8 cellular contexts compared by ENCODE assay signal in the genomic region with DNA sequence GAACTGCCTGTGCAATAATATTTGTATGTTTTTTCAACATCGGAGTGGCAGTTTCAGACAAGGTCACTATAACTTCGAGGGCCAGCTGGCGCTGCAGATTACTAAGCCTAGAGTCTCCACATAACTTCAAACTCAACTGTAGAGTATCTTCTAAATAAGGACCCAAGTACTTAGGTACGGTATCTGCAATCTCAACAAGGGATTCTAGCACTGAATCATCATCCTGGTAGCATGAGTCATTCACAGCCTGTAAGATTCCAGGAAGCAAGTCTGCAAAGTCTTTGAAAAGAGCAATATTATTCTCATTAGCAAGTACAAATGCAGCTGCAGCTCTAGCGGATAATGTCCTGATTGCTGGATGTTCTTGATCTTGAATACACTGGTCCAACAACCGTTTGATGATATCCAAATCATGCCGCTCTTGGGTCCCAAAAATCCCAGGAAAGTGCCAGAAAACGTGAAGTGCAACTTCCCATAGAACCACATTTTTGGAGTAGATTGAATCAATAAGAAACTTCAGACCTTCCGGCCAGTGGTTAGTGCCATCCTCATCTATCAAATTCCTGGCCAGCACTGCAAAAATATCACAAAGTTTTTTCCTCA. TPM values are rescaled to one million over a fixed set of nuclear protein-coding genes. Genes with fewer than 3 reads are reported as not detected.
DNase-seq lines count a peak whose midpoint lies in the region; ATAC-seq and TF ChIP-seq lines count a peak whose summit lies in the region.

No MANE protein-coding gene starts in this region.

- H3K4me3 Mint-ChIP-seq in activated naive CD4-positive, alpha-beta T cell treated with anti-CD3 and anti-CD28 coated beads for 36 hours: peak overlapping the region; percentile 98
- peak overlapping the region; percentile 94 for H3K4me3 Mint-ChIP-seq in osteocyte (ENCODE audit: unreplicated experiment)

- H3K36me3 Mint-ChIP-seq in activated naive CD4-positive, alpha-beta T cell treated with anti-CD3 and anti-CD28 coated beads for 36 hours (ENCODE audit: low read depth): peaks cover 44% of the 10 kb centered on the region
- H3K36me3 Mint-ChIP-seq in osteocyte (ENCODE audit: unreplicated experiment): peaks cover 22% of the 10 kb centered on the region

- peaks cover 26% of the 10 kb centered on the region for H3K36me3 ChIP-seq in WERI-Rb-1

- H3K27ac ChIP-seq in WERI-Rb-1: peak overlapping the region; percentile 83

- H3K27me3 ChIP-seq in WERI-Rb-1 (ENCODE audit: insufficient read depth, low read depth, severe bottlenecking): no peaks in the 10 kb centered on the region

- peaks cover 45% of the 10 kb centered on the region for H3K4me1 Mint-ChIP-seq in activated naive CD4-positive, alpha-beta T cell treated with anti-CD3 and anti-CD28 coated beads for 36 hours (ENCODE audit: low read depth)
- peaks cover 22% of the 10 kb centered on the region for H3K4me1 Mint-ChIP-seq in osteocyte (ENCODE audit: unreplicated experiment)

- ATAC-seq in HG02981 (IDR thresholded peaks at IDR 0.05; ENCODE audit: unreplicated experiment): no peak
- no peak for ATAC-seq in HG03097 (IDR thresholded peaks at IDR 0.05; ENCODE audit: low FRiP score, unreplicated experiment)
- ATAC-seq in GM19395 (IDR thresholded peaks at IDR 0.05; ENCODE audit: unreplicated experiment): no peak

- intact Hi-C loops in activated naive CD4-positive, alpha-beta T cell treated with anti-CD3 and anti-CD28 coated beads for 36 hours (cut with micrococcal nuclease): loop anchor here (1.0 to 2.0 kb wide), 11 partner anchors 7 to 666 kb away; a partner anchor contains a TSS

- peak; percentile 56 for DNase-seq in activated naive CD4-positive, alpha-beta T cell treated with anti-CD3 and anti-CD28 coated beads for 36 hours
- no peak for DNase-seq in activated naive CD4-positive, alpha-beta T cell treated with anti-CD3 and anti-CD28 coated beads, Interleukin-2, amount 50 U/mL, for 16 hours
- DNase-seq in WERI-Rb-1: no peak
- peak; percentile 33 for DNase-seq in fibroblast of peridontal ligament (ENCODE audit: extremely low read depth)
- no peak for DNase-seq in osteocyte (ENCODE audit: extremely low spot score, unreplicated experiment)

- no peaks in the 10 kb centered on the region for H3K27me3 Mint-ChIP-seq in activated naive CD4-positive, alpha-beta T cell treated with anti-CD3 and anti-CD28 coated beads for 36 hours (ENCODE audit: low read depth)
- H3K27me3 Mint-ChIP-seq in osteocyte (ENCODE audit: unreplicated experiment): peaks cover 2% of the 10 kb centered on the region

- CTCF ChIA-PET in activated naive CD4-positive, alpha-beta T cell treated with anti-CD3 and anti-CD28 coated beads for 36 hours (lab: Charles Lee): interaction anchor here (1.0 to 1.7 kb wide), 3 partner anchors 10 to 182 kb away, joined by 3 to 14 read pairs (median 5); a partner anchor contains a TSS

- peak overlapping the region; percentile 96 for H3K4me3 ChIP-seq in WERI-Rb-1 (ENCODE audit: low read depth, low read length)

- TF ChIP-seq CTCF in WERI-Rb-1 (IDR thresholded peaks at IDR 0.05; ENCODE audit: low read depth, low read length) (no peak), osteocyte (IDR thresholded peaks at IDR 0.05) (no peak)

- H3K9me3 Mint-ChIP-seq in activated naive CD4-positive, alpha-beta T cell treated with anti-CD3 and anti-CD28 coated beads for 36 hours: peaks cover 29% of the 10 kb centered on the region
- H3K9me3 Mint-ChIP-seq in osteocyte (ENCODE audit: unreplicated experiment): no peaks in the 10 kb centered on the region

- H3K27ac Mint-ChIP-seq in activated naive CD4-positive, alpha-beta T cell treated with anti-CD3 and anti-CD28 coated beads for 36 hours: peak overlapping the region; percentile 99
- peak overlapping the region; percentile 96 for H3K27ac Mint-ChIP-seq in osteocyte (ENCODE audit: unreplicated experiment)

- H3K9me3 ChIP-seq in WERI-Rb-1 (ENCODE audit: severe bottlenecking): no peaks in the 10 kb centered on the region

RNA-seq across cellular contexts. Expression of a gene that starts 0.7 kb away (rescaled TPM):
- 10 to 100 TPM; 19.0 to 19.5 TPM for total RNA-seq in activated naive CD4-positive, alpha-beta T cell treated with anti-CD3 and anti-CD28 coated beads for 36 hours
- 16.4 and 18.1 TPM in 2 replicates for total RNA-seq in osteocyte

Comparison
In these comparisons a context has a peak if more than half of its experiments do, and no peak if none do; other contexts are left out.
1. DNase-seq: peak in activated naive CD4-positive, alpha-beta T cell treated with anti-CD3 and anti-CD28 coated beads for 36 hours (single experiment) and fibroblast of peridontal ligament (single experiment); none in activated naive CD4-positive, alpha-beta T cell treated with anti-CD3 and anti-CD28 coated beads, Interleukin-2, amount 50 U/mL, for 16 hours (single experiment), WERI-Rb-1 (single experiment) and osteocyte (single experiment).